ENCODE assay signal across 12 cellular contexts in the genomic region with DNA sequence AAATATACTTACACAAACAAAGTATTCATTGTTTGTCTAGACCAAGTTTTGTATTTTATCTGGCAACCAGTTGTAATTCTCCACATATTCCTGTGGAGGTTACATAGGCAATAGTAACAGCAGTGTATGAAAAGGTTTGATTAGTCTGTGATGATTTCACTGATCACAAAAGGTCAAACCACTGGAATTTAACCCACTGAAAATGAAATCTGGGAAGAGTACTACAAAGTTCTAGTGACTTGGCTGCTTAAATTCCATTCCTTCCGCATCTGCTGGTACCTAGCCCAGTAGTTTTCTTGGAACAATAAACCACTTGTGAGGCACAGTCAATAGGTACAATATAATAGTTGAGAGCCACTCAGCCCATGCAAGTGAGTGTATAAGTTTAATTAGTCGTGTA.
DNase-seq lines count a peak whose midpoint lies in the region; ATAC-seq, FAIRE-seq and TF ChIP-seq lines count a peak whose summit lies in the region.
"Had no signal": no experiment of that assay in that cellular context is flagged by ENCODE, and none has a peak within 500 bp of the region (broad histone marks: within the 10 kb centered on the region; RNA-seq: fewer than 3 reads in every experiment).

No MANE protein-coding gene starts in this region.

- H3K36me3 ChIP-seq in adipocyte (ENCODE audit: control insufficient read depth, insufficient read depth, low read length, severe bottlenecking) (no peaks in the 10 kb centered on the region), endodermal cell (ENCODE audit: control insufficient read depth, insufficient read depth, low read length) (no peaks in the 10 kb centered on the region), psoas muscle (ENCODE audit: insufficient read depth in 1 of 2, low read depth in 1 of 2) (no peaks in the 10 kb centered on the region)

- H3K4me3 ChIP-seq in adipocyte (ENCODE audit: low read length) (no peak overlapping the region), fibroblast of the aortic adventitia (ENCODE audit: low read depth, low read length) (no peak overlapping the region), endodermal cell (ENCODE audit: low read length) (no peak overlapping the region), psoas muscle (no peak overlapping the region)

- no peak overlapping the region for H3K4me3 Mint-ChIP-seq in endodermal cell
- H3K4me3 Mint-ChIP-seq: activated B cell treated with CpG ODN at 0.5 μM for 24 hours; naive thymus-derived CD8-positive, alpha-beta T cell had no signal

- no peak overlapping the region for H3K27ac Mint-ChIP-seq in endodermal cell
- H3K27ac Mint-ChIP-seq: activated B cell treated with CpG ODN at 0.5 μM for 24 hours; naive thymus-derived CD8-positive, alpha-beta T cell had no signal

- DNase-seq in H54 (ENCODE audit: insufficient read length, low spot score) (peak; percentile 21), adipocyte (ENCODE audit: low read depth) (peak; percentile 87), fibroblast of the aortic adventitia (ENCODE audit: low read depth) (peak; percentile 97), stromal cell of bone marrow (ENCODE audit: low read depth) (peak; percentile 54), endodermal cell (no peak), psoas muscle (no peak)
- DNase-seq in activated naive CD4-positive, alpha-beta T cell treated with anti-CD3 and anti-CD28 coated beads, Interleukin-2, amount 50 U/mL, for 16 hours = no peak
- DNase-seq: activated B cell treated with CpG ODN at 0.5 μM for 24 hours; KBM-7; naive thymus-derived CD8-positive, alpha-beta T cell; stimulated activated naive CD4-positive, alpha-beta T cell treated with Interleukin-2 at 50 U/mL for 16 hours had no signal

- no peak for TF ChIP-seq POLR2A in H54 (IDR thresholded peaks at IDR 0.05; ENCODE audit: low read depth, low read length)

- H3K9ac ChIP-seq in adipocyte (ENCODE audit: low read length) (no peak overlapping the region), endodermal cell (ENCODE audit: extremely low read depth, low read length, poor library complexity, severe bottlenecking) (no peak overlapping the region)

- H3K27ac ChIP-seq in endodermal cell (ENCODE audit: low read depth, low read length) (no peak overlapping the region), psoas muscle (no peak overlapping the region)

- TF ChIP-seq CTCF in fibroblast of the aortic adventitia (IDR thresholded peaks at IDR 0.05; ENCODE audit: insufficient read depth, low read length) = no peak
- TF ChIP-seq CTCF in endodermal cell (conservative IDR thresholded peaks at IDR 0.05) = no peak
- TF ChIP-seq CTCF in psoas muscle (IDR thresholded peaks at IDR 0.05) = no peak

- peak; percentile 96 for FAIRE-seq in H54 (lab: Jason Lieb, UNC)

- peaks cover 29% of the 10 kb centered on the region for H3K4me1 ChIP-seq in adipocyte (ENCODE audit: control insufficient read depth, insufficient read depth, low read length)
- peaks cover 5% of the 10 kb centered on the region for H3K4me1 ChIP-seq in endodermal cell (ENCODE audit: control insufficient read depth, insufficient read depth, low read length)
- H3K4me1 ChIP-seq in psoas muscle = peaks cover 26% of the 10 kb centered on the region

- WGBS in endodermal cell (ENCODE audit: insufficient coverage in 1 of 2, insufficient read length in 1 of 2), 2 experiments = 94 to 100% methylated on average over 2 of the region's 2 CpGs
- 30 to 48% (median 36%) methylated on average over 2 of the region's 2 CpGs for WGBS in psoas muscle, 3 donors

- H3K36me3 Mint-ChIP-seq in endodermal cell (ENCODE audit: low read depth) = no peaks in the 10 kb centered on the region
- H3K36me3 Mint-ChIP-seq: naive thymus-derived CD8-positive, alpha-beta T cell had no signal

- H3K27me3 ChIP-seq in adipocyte (replicated peaks; ENCODE audit: control insufficient read depth, insufficient read depth, low read length) = no peaks in the 10 kb centered on the region
- no peaks in the 10 kb centered on the region for H3K27me3 ChIP-seq in endodermal cell (ENCODE audit: control insufficient read depth, insufficient read depth, low read length, poor library complexity, severe bottlenecking)
- H3K27me3 ChIP-seq in psoas muscle (ENCODE audit: insufficient read depth in 3 of 3, low read length in 2 of 3) = no peaks in the 10 kb centered on the region

- H3K4me1 Mint-ChIP-seq in endodermal cell = peaks cover 26% of the 10 kb centered on the region
- H3K4me1 Mint-ChIP-seq: activated B cell treated with CpG ODN at 0.5 μM for 24 hours had no signal

- ATAC-seq in psoas muscle (no peak), GM21737 (IDR thresholded peaks at IDR 0.05; ENCODE audit: unreplicated experiment) (no peak)
- ATAC-seq: naive thymus-derived CD8-positive, alpha-beta T cell had no signal

- intact Hi-C loops in psoas muscle (cut with DNase I) = no loop called here

- H3K9me3 ChIP-seq in adipocyte (ENCODE audit: control insufficient read depth, low read length) (no peaks in the 10 kb centered on the region), endodermal cell (ENCODE audit: control insufficient read depth, low read length) (no peaks in the 10 kb centered on the region), psoas muscle (no peaks in the 10 kb centered on the region)

- no peaks in the 10 kb centered on the region for H3K9me3 Mint-ChIP-seq in endodermal cell
- H3K9me3 Mint-ChIP-seq: activated B cell treated with CpG ODN at 0.5 μM for 24 hours; naive thymus-derived CD8-positive, alpha-beta T cell had no signal

- H3K27me3 Mint-ChIP-seq in endodermal cell (ENCODE audit: insufficient read depth) = no peaks in the 10 kb centered on the region

Comparison
In these comparisons a context has a peak if more than half of its experiments do, and no peak if none do; other contexts are left out.
1. DNase-seq: peak in H54 (single experiment), adipocyte (single experiment), fibroblast of the aortic adventitia (single experiment) and stromal cell of bone marrow (single experiment); none in activated naive CD4-positive, alpha-beta T cell treated with anti-CD3 and anti-CD28 coated beads, Interleukin-2, amount 50 U/mL, for 16 hours (single experiment), endodermal cell (single experiment) and psoas muscle (0 of 2).